Comparison of ENCODE assay signal across 16 cellular contexts in genomic region chr2:2577366-2577765, GRCh38.
DNase-seq lines count a peak whose midpoint lies in the region; ATAC-seq and FAIRE-seq lines count a peak whose summit lies in the region.
"Had no signal": no experiment of that assay in that cellular context is flagged by ENCODE, and none has a peak within 500 bp of the region (broad histone marks: within the 10 kb centered on the region; RNA-seq: fewer than 3 reads in every experiment).

No MANE protein-coding gene starts in this region.

- H3K9me3 Mint-ChIP-seq in CD4-positive, alpha-beta memory T cell, result no peaks in the 10 kb centered on the region
- H3K9me3 Mint-ChIP-seq in activated T-cell treated with anti-CD3 and anti-CD28 coated beads, Interleukin-2, amount 50 U/mL, for 72 hours, result no peaks in the 10 kb centered on the region
- H3K9me3 Mint-ChIP-seq: activated T-cell treated with anti-CD3 and anti-CD28 coated beads, Interleukin-2, amount 50 U/mL, for 24 hours had no signal

- no peak for ATAC-seq in activated T-cell treated with anti-CD3 and anti-CD28 coated beads, Interleukin-2, amount 50 U/mL, for 72 hours (replicated peaks in 1 of 2)
- ATAC-seq: activated CD4-positive, CD25-positive, alpha-beta regulatory T cell treated with anti-CD3 and anti-CD28 coated beads, Interleukin-2, amount 50 U/mL, for 24 hours had no signal

- no peaks in the 10 kb centered on the region for H3K36me3 ChIP-seq in CD4-positive, alpha-beta memory T cell (ENCODE audit: insufficient read depth, low read length)
- H3K36me3 ChIP-seq: SJSA1 had no signal

- no peak for FAIRE-seq in HTR-8/SVneo (lab: Jason Lieb, UNC)
- FAIRE-seq: small intestine had no signal

- no peaks in the 10 kb centered on the region for H3K9me3 ChIP-seq in CD4-positive, alpha-beta memory T cell (ENCODE audit: control insufficient read depth in 1 of 2, low read length in 2 of 2)

- intact Hi-C loops in CD4-positive, alpha-beta memory T cell (cut with micrococcal nuclease), result no loop called here

- H3K27ac Mint-ChIP-seq in CD4-positive, alpha-beta memory T cell, result no peak overlapping the region
- no peak overlapping the region for H3K27ac Mint-ChIP-seq in activated T-cell treated with anti-CD3 and anti-CD28 coated beads, Interleukin-2, amount 50 U/mL, for 72 hours
- H3K27ac Mint-ChIP-seq: activated T-cell treated with anti-CD3 and anti-CD28 coated beads, Interleukin-2, amount 50 U/mL, for 24 hours; IgD-negative memory B cell had no signal

- POLR2A ChIA-PET in CD4-positive, alpha-beta memory T cell (lab: Charles Lee; ENCODE audit: partially characterized antibody), result no interaction called here

- H3K4me3 ChIP-seq in CD4-positive, alpha-beta memory T cell (ENCODE audit: low read length in 2 of 2), result no peak overlapping the region
- H3K4me3 ChIP-seq: SJSA1 had no signal

- no peak overlapping the region for H3K27ac ChIP-seq in CD4-positive, alpha-beta memory T cell (ENCODE audit: low read depth, low read length)
- H3K27ac ChIP-seq: SJSA1 had no signal

- CTCF ChIA-PET in CD4-positive, alpha-beta memory T cell (lab: Charles Lee; ENCODE audit: partially characterized antibody), result no interaction called here

- peaks cover 0 to 4% of the 10 kb centered on the region in 2 donors for H3K27me3 Mint-ChIP-seq in CD4-positive, alpha-beta memory T cell
- H3K27me3 Mint-ChIP-seq in activated T-cell treated with anti-CD3 and anti-CD28 coated beads, Interleukin-2, amount 50 U/mL, for 72 hours (ENCODE audit: low read depth), result no peaks in the 10 kb centered on the region
- H3K27me3 Mint-ChIP-seq: activated T-cell treated with anti-CD3 and anti-CD28 coated beads, Interleukin-2, amount 50 U/mL, for 24 hours; IgD-negative memory B cell had no signal

- no peaks in the 10 kb centered on the region for H3K4me1 ChIP-seq in CD4-positive, alpha-beta memory T cell (ENCODE audit: insufficient read depth, low read length)
- H3K4me1 ChIP-seq: SJSA1 had no signal

- H3K4me3 Mint-ChIP-seq in CD4-positive, alpha-beta memory T cell, result no peak overlapping the region
- no peak overlapping the region for H3K4me3 Mint-ChIP-seq in activated T-cell treated with anti-CD3 and anti-CD28 coated beads, Interleukin-2, amount 50 U/mL, for 72 hours
- H3K4me3 Mint-ChIP-seq: activated T-cell treated with anti-CD3 and anti-CD28 coated beads, Interleukin-2, amount 50 U/mL, for 24 hours; IgD-negative memory B cell had no signal

- no peaks in the 10 kb centered on the region for H3K27me3 ChIP-seq in CD4-positive, alpha-beta memory T cell (ENCODE audit: insufficient read depth, low read length)
- H3K27me3 ChIP-seq: SJSA1 had no signal

- H3K4me1 Mint-ChIP-seq in CD4-positive, alpha-beta memory T cell, result no peaks in the 10 kb centered on the region
- H3K4me1 Mint-ChIP-seq in activated T-cell treated with anti-CD3 and anti-CD28 coated beads, Interleukin-2, amount 50 U/mL, for 72 hours (ENCODE audit: low read depth), result no peaks in the 10 kb centered on the region
- H3K4me1 Mint-ChIP-seq: IgD-negative memory B cell had no signal

- DNase-seq in Ammon's horn (ENCODE audit: low spot score) (peak; percentile 95), NCI-H2081 treated with DMSO at 0.1 percent for 48 hours (lab: John Stamatoyannopoulos, UW) (peak; percentile 84), anterior cingulate cortex (lab: John Stamatoyannopoulos, UW) (peak in 57 of 58 donors; percentile 7 to 90 (median 78)), middle frontal gyrus (ENCODE audit: extremely low spot score, low spot score) (peak; percentile 73), HTR-8/SVneo (ENCODE audit: insufficient read length, low spot score) (no peak)
- DNase-seq in CD4-positive, alpha-beta memory T cell, result no peak
- no peak for DNase-seq in activated T-cell treated with anti-CD3 and anti-CD28 coated beads, Interleukin-2, amount 50 U/mL, for 72 hours
- no peak for DNase-seq in stimulated activated CD4-positive, alpha-beta T cell treated with anti-CD3 and anti-CD28 coated beads, Interleukin-2, amount 100 ng/mL, for 48 hours
- DNase-seq: activated T-cell treated with anti-CD3 and anti-CD28 coated beads, Interleukin-2, amount 50 U/mL, for 24 hours; DND-41; NCI-H2171; small intestine; trophoblast cell had no signal

- H3K36me3 Mint-ChIP-seq in CD4-positive, alpha-beta memory T cell, result no peaks in the 10 kb centered on the region
- no peaks in the 10 kb centered on the region for H3K36me3 Mint-ChIP-seq in activated T-cell treated with anti-CD3 and anti-CD28 coated beads, Interleukin-2, amount 50 U/mL, for 72 hours (ENCODE audit: insufficient read depth in 2 of 2)
- H3K36me3 Mint-ChIP-seq: IgD-negative memory B cell had no signal

Comparison
In these comparisons a context has a peak if more than half of its experiments do, and no peak if none do; other contexts are left out.
1. DNase-seq: peak in Ammon's horn (single experiment), NCI-H2081 treated with DMSO at 0.1 percent for 48 hours (single experiment), anterior cingulate cortex (57 of 58) and middle frontal gyrus (single experiment); none in CD4-positive, alpha-beta memory T cell (0 of 5), activated T-cell treated with anti-CD3 and anti-CD28 coated beads, Interleukin-2, amount 50 U/mL, for 72 hours (0 of 2), stimulated activated CD4-positive, alpha-beta T cell treated with anti-CD3 and anti-CD28 coated beads, Interleukin-2, amount 100 ng/mL, for 48 hours (0 of 2) and HTR-8/SVneo (single experiment).